Comparison of ENCODE assay signal across 14 cellular contexts in genomic region chr13:27053902-27054595, GRCh38.
DNase-seq lines count a peak whose midpoint lies in the region; ATAC-seq, FAIRE-seq and TF ChIP-seq lines count a peak whose summit lies in the region.
"Had no signal": no experiment of that assay in that cellular context is flagged by ENCODE, and none has a peak within 500 bp of the region (broad histone marks: within the 10 kb centered on the region; RNA-seq: fewer than 3 reads in every experiment).

No MANE protein-coding gene starts in this region.

- no TSS peak for BruUV-seq in K562 (replicated peaks; lab: Mats Ljungman, UMichigan)
- BruUV-seq in OCI-LY7 (replicated peaks; lab: Mats Ljungman, UMichigan) = no TSS peak

- H3K4me2 ChIP-seq in K562 (ENCODE audit: insufficient read depth, low read length) (no peak overlapping the region), OCI-LY7 (ENCODE audit: low read length) (no peak overlapping the region)

- 63% methylated on average over 6 of the region's 6 CpGs for WGBS in K562 (ENCODE audit: insufficient coverage, low coverage, missing lambda C conversion rate)

- H3K27ac ChIP-seq in K562 (ENCODE audit: extremely low read depth, low read depth, low read length) = no peak overlapping the region
- no peak overlapping the region for H3K27ac ChIP-seq in OCI-LY7 (ENCODE audit: low read depth, low read length, poor library complexity, severe bottlenecking)
- H3K27ac ChIP-seq: psoas muscle had no signal

- peaks cover 8% of the 10 kb centered on the region for H3K9me1 ChIP-seq in K562 (ENCODE audit: control insufficient read depth, insufficient read depth, low read length)

- intact Hi-C loops in K562 (cut with micrococcal nuclease) = no loop called here
- intact Hi-C loops in OCI-LY7 (cut with micrococcal nuclease; ENCODE audit: unreplicated experiment) = no loop called here

- H3K27me3 ChIP-seq in K562 (ENCODE audit: control insufficient read depth in 2 of 2, insufficient read depth in 2 of 2, low read length in 2 of 2) = no peaks in the 10 kb centered on the region

- H4K20me1 ChIP-seq in K562 (replicated peaks; ENCODE audit: control insufficient read depth, insufficient read depth, low read length) = no peaks in the 10 kb centered on the region
- no peaks in the 10 kb centered on the region for H4K20me1 ChIP-seq in OCI-LY7 (ENCODE audit: insufficient read depth, low read length)

- no peak overlapping the region for H3K4me3 ChIP-seq in K562
- no peak overlapping the region for H3K4me3 ChIP-seq in OCI-LY7 (ENCODE audit: low read depth, low read length, poor library complexity, severe bottlenecking)
- H3K4me3 ChIP-seq: psoas muscle had no signal

- H3K79me2 ChIP-seq in K562 (ENCODE audit: control insufficient read depth, insufficient read depth, low read length) (no peaks in the 10 kb centered on the region), OCI-LY7 (ENCODE audit: insufficient read depth, low read depth, low read length) (no peaks in the 10 kb centered on the region)

- H3K9ac ChIP-seq in K562 (ENCODE audit: insufficient read depth in 1 of 2, low read depth in 2 of 2, low read length in 2 of 2) = 0 out of 4 replicates have a peak overlapping the region, but pooled peaks of 1 of the 2 experiments have one; percentile 35

- TF ChIP-seq CTCF in K562 (IDR thresholded peaks at IDR 0.05 in 2 of 3, conservative IDR thresholded peaks at IDR 0.05 in 1 of 3; ENCODE audit: insufficient read depth in 2 of 3, low read depth in 1 of 3, low read length in 3 of 3) (no peak), OCI-LY7 (conservative IDR thresholded peaks at IDR 0.05; ENCODE audit: low read length) (no peak)

- H3K9me3 ChIP-seq in K562 (replicated peaks; ENCODE audit: control insufficient read depth, insufficient read depth, low read depth, low read length) (no peaks in the 10 kb centered on the region; the same call in 1 of the 2 replicates), OCI-LY7 (ENCODE audit: low read length) (no peaks in the 10 kb centered on the region)
- H3K9me3 ChIP-seq: psoas muscle had no signal

- H3K4me1 ChIP-seq in K562 (replicated peaks in 1 of 2; ENCODE audit: control insufficient read depth in 2 of 2, insufficient read depth in 2 of 2, low read length in 2 of 2) (peaks cover 17 to 30% of the 10 kb centered on the region in 2 experiments), OCI-LY7 (ENCODE audit: insufficient read depth, low read length, poor library complexity, severe bottlenecking) (no peaks in the 10 kb centered on the region)
- H3K4me1 ChIP-seq: psoas muscle had no signal

- H2AFZ ChIP-seq in K562 (ENCODE audit: low read depth, low read length) (peak overlapping the region; percentile 71), OCI-LY7 (ENCODE audit: low read length) (no peak overlapping the region)

- POLR2A ChIA-PET in K562 (lab: Yijun Ruan, JAX) (interaction anchor here (0.6 to 1.0 kb wide), 2 partner anchors 23 to 1868 kb away, joined by 3 read pairs; no protein-coding TSS in a partner anchor), OCI-LY7 (lab: Charles Lee) (no interaction called here)

- no peak for TF ChIP-seq EP300 in K562 (IDR thresholded peaks at IDR 0.05; ENCODE audit: low read length)

- DNase-seq in AG08395 (ENCODE audit: low spot score) = peak; percentile 94
- peak; percentile 94 for DNase-seq in HT1080 (ENCODE audit: low read depth)
- DNase-seq in K562 (ENCODE audit: extremely low read depth in 1 of 4, low spot score in 3 of 4) = no peak
- peak; percentile 68 for DNase-seq in kidney glomerular epithelial cell (lab: John Stamatoyannopoulos, UW)
- DNase-seq in NOMO-1 (lab: John Stamatoyannopoulos, UW; ENCODE audit: unreplicated experiment in 2 of 2) = no peak
- no peak for DNase-seq in OCI-LY7 (ENCODE audit: low spot score)
- no peak for DNase-seq in SIG-M5 treated with dmso at 0.1 percent for 504 hours (lab: John Stamatoyannopoulos, UW; ENCODE audit: unreplicated experiment)
- no peak for DNase-seq in NCI-H2227 treated with DMSO at 0.1 percent for 48 hours (lab: John Stamatoyannopoulos, UW)
- DNase-seq: activated gamma-delta T cell; CD4-positive, alpha-beta T cell; effector CD4-positive, alpha-beta T cell; NCI-H1092; psoas muscle had no signal

- TF ChIP-seq RAD21 in K562 (CRISPR knock-in tag; conservative IDR thresholded peaks at IDR 0.05 in 1 of 2, IDR thresholded peaks at IDR 0.05 in 1 of 2) = no peak

- no peak for FAIRE-seq in K562 (lab: Jason Lieb, UNC)
- FAIRE-seq: islet of Langerhans had no signal

- CTCF ChIA-PET in K562 (lab: Yijun Ruan, JAX; ENCODE audit: low intra/inter-chr PET ratio) (no interaction called here), OCI-LY7 (lab: Charles Lee; ENCODE audit: unreplicated experiment) (no interaction called here)

- ATAC-seq in K562 = no peak

- H3K36me3 ChIP-seq in K562 (ENCODE audit: control insufficient read depth, insufficient read depth, low read length) = no peaks in the 10 kb centered on the region
- no peaks in the 10 kb centered on the region for H3K36me3 ChIP-seq in OCI-LY7 (ENCODE audit: insufficient read depth, low read length)

- no peak for TF ChIP-seq POLR2A in K562 (conservative IDR thresholded peaks at IDR 0.05)

- H3K9me2 ChIP-seq in OCI-LY7 (ENCODE audit: insufficient read depth, low read length) = no peaks in the 10 kb centered on the region

- in situ Hi-C loops in K562 (cut with MboI) = no loop called here

TF ChIP-seq in K562, 482 proteins besides CTCF, POLR2A, EP300 and RAD21:
- TF ChIP-seq PRMT5 (CRISPR knock-in tag; IDR thresholded peaks at IDR 0.05) = no peak
- no peak for TF ChIP-seq TFAP4 (CRISPR knock-in tag; IDR thresholded peaks at IDR 0.05; ENCODE audit: borderline replicate concordance)
- TF ChIP-seq, protein P1, sequence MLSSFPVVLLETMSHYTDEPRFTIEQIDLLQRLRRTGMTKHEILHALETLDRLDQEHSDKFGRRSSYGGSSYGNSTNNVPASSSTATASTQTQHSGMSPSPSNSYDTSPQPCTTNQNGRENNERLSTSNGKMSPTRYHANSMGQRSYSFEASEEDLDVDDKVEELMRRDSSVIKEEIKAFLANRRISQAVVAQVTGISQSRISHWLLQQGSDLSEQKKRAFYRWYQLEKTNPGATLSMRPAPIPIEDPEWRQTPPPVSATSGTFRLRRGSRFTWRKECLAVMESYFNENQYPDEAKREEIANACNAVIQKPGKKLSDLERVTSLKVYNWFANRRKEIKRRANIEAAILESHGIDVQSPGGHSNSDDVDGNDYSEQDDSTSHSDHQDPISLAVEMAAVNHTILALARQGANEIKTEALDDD (IDR thresholded peaks at IDR 0.05) = peak; percentile 36; the same call in 1 of the 2 replicates

Comparison
In these comparisons a context has a peak if more than half of its experiments do, and no peak if none do; other contexts are left out.
1. DNase-seq: peak in AG08395 (single experiment), HT1080 (single experiment) and kidney glomerular epithelial cell (single experiment); none in K562 (0 of 4), NOMO-1 (0 of 2), OCI-LY7 (single experiment), SIG-M5 treated with dmso at 0.1 percent for 504 hours (single experiment) and NCI-H2227 treated with DMSO at 0.1 percent for 48 hours (single experiment).